In genomic region chr6:96649926-96650325, GRCh38 we compare ENCODE assay signal across 15 cellular contexts.
DNase-seq lines count a peak whose midpoint lies in the region; ATAC-seq, FAIRE-seq and TF ChIP-seq lines count a peak whose summit lies in the region.
"Had no signal": no experiment of that assay in that cellular context is flagged by ENCODE, and none has a peak within 500 bp of the region (broad histone marks: within the 10 kb centered on the region; RNA-seq: fewer than 3 reads in every experiment).

No MANE protein-coding gene starts in this region.

- SMC1A ChIA-PET in GM12878 (lab: Charles Lee; ENCODE audit: uncharacterized antibody, unreplicated experiment): interaction anchor here (1.3 to 3.4 kb wide), 2 partner anchors 8 to 19 kb away, joined by 4 to 17 read pairs; no protein-coding TSS in a partner anchor

- TF ChIP-seq EP300 in GM12878 (IDR thresholded peaks at IDR 0.05; ENCODE audit: borderline replicate concordance in 1 of 2, control insufficient read depth in 1 of 2, low read depth in 2 of 2, low read length in 2 of 2): no peak

- H3K36me3 ChIP-seq in GM12878 (ENCODE audit: control insufficient read depth in 2 of 2, insufficient read depth in 2 of 2, low read length in 1 of 2): no peaks in the 10 kb centered on the region
- H3K36me3 ChIP-seq: vagina had no signal

- H3K4me3 ChIP-seq in GM12878: no peak overlapping the region
- no peak overlapping the region for H3K4me3 ChIP-seq in dorsolateral prefrontal cortex
- H3K4me3 ChIP-seq: vagina had no signal

- POLR2A ChIA-PET in GM12878 (lab: Charles Lee): no interaction called here

- H3K27ac ChIP-seq in GM12878 (ENCODE audit: control insufficient read depth, insufficient read depth): no peak overlapping the region
- H3K27ac ChIP-seq in dorsolateral prefrontal cortex: no peak overlapping the region
- H3K27ac ChIP-seq: vagina had no signal

- no peaks in the 10 kb centered on the region for H4K20me1 ChIP-seq in GM12878 (ENCODE audit: control insufficient read depth, insufficient read depth)

- H2AFZ ChIP-seq in GM12878 (ENCODE audit: control insufficient read depth, low read depth, low read length): no peak overlapping the region

- RAD21 ChIA-PET in GM12878 (lab: Charles Lee; ENCODE audit: unreplicated experiment): no interaction called here

- peak; percentile 66 for FAIRE-seq in GM12878 (lab: Jason Lieb, UNC)
- FAIRE-seq: HTR-8/SVneo had no signal

- TF ChIP-seq CTCF in GM12878 (IDR thresholded peaks at IDR 0.05 in 2 of 3, conservative IDR thresholded peaks at IDR 0.05 in 1 of 3; ENCODE audit: control insufficient read depth in 2 of 3, extremely low read depth in 1 of 3, insufficient read depth in 1 of 3, low read depth in 3 of 3, low read length in 3 of 3): no peak
- no peak for TF ChIP-seq CTCF in dorsolateral prefrontal cortex (IDR thresholded peaks at IDR 0.05 in 54 of 56, conservative IDR thresholded peaks at IDR 0.05 in 2 of 56; ENCODE audit: low read depth in 1 of 56, partially characterized antibody in 56 of 56)

- H3K4me1 ChIP-seq in GM12878 (ENCODE audit: control insufficient read depth, insufficient read depth, low read length): peaks cover 7% of the 10 kb centered on the region
- H3K4me1 ChIP-seq: vagina had no signal

- intact Hi-C loops in GM12878 (cut with micrococcal nuclease; ENCODE audit: unreplicated experiment) (no loop called here), dorsolateral prefrontal cortex (cut with DNase I) (no loop called here)

- ATAC-seq in GM18868 (IDR thresholded peaks at IDR 0.05; ENCODE audit: unreplicated experiment): peak; percentile 87
- peak; percentile 83 for ATAC-seq in GM21576 (IDR thresholded peaks at IDR 0.05; ENCODE audit: unreplicated experiment)
- peak; percentile 62 for ATAC-seq in HG03064 (IDR thresholded peaks at IDR 0.05; ENCODE audit: low read depth, unreplicated experiment)
- ATAC-seq in GM12878: peak; percentile 77
- ATAC-seq: stimulated activated naive CD8-positive, alpha-beta T cell treated with anti-CD3 and anti-CD28 coated beads, Interleukin-15, amount 100 ng/mL, for 72 hours had no signal

- H3K9me3 ChIP-seq in GM12878 (replicated peaks; ENCODE audit: control insufficient read depth, insufficient read depth, low read length): no peaks in the 10 kb centered on the region
- H3K9me3 ChIP-seq: vagina had no signal

- peak overlapping the region; percentile 4 for H3K4me2 ChIP-seq in GM12878 (ENCODE audit: control insufficient read depth, insufficient read depth)

- H3K27me3 ChIP-seq in GM12878 (replicated peaks in 1 of 2; ENCODE audit: control insufficient read depth in 2 of 2, insufficient read depth in 2 of 2, low read length in 1 of 2): no peaks in the 10 kb centered on the region
- H3K27me3 ChIP-seq in dorsolateral prefrontal cortex: peaks cover 0 to 8% (median 0%) of the 10 kb centered on the region in 45 donors
- H3K27me3 ChIP-seq: vagina had no signal

- CTCF ChIA-PET in GM12878 (lab: Yijun Ruan, JAX): interaction anchor here (0.6 to 2.9 kb wide), 2 partner anchors 18 to 24 kb away, joined by 4 to 16 read pairs; no protein-coding TSS in a partner anchor

- H3K9ac ChIP-seq in GM12878 (ENCODE audit: control insufficient read depth, insufficient read depth, low read length): no peak overlapping the region

- no peak for TF ChIP-seq RAD21 in GM12878 (IDR thresholded peaks at IDR 0.05; ENCODE audit: insufficient read depth, low read depth, low read length)

- H3K79me2 ChIP-seq in GM12878 (ENCODE audit: control insufficient read depth, insufficient read depth, low read length): no peaks in the 10 kb centered on the region

- DNase-seq in GM12878 (ENCODE audit: low read depth, low spot score): no peak
- no peak for DNase-seq in AG08395 (ENCODE audit: low spot score)
- DNase-seq in central memory CD4-positive, alpha-beta T cell: no peak
- DNase-seq in dorsolateral prefrontal cortex: no peak
- DNase-seq: activated CD4-positive, alpha-beta T cell treated with anti-CD3 and anti-CD28 coated beads, Interleukin-2, amount 50 U/mL, for 4 hours; amniotic stem cell; HFFc6; islet precursor cell; SHP77 treated with DMSO at 0.1 percent for 48 hours; stimulated activated naive CD8-positive, alpha-beta T cell treated with anti-CD3 and anti-CD28 coated beads, Interleukin-15, amount 100 ng/mL, for 72 hours had no signal

- in situ Hi-C loops in GM12878 (cut with MboI): no loop called here

- TF ChIP-seq POLR2A in GM12878 (IDR thresholded peaks at IDR 0.05; ENCODE audit: low read depth, low read length): no peak

- WGBS in GM12878 (ENCODE audit: insufficient coverage, insufficient replicate concordance, low lambda C conversion rate, missing lambda C conversion rate): 1% methylated on average over 3 of the region's 3 CpGs

- BruUV-seq in GM12878 (replicated peaks; lab: Mats Ljungman, UMichigan): no TSS peak

TF ChIP-seq in GM12878, 131 proteins besides CTCF, POLR2A, EP300 and RAD21 (continues in another document):
- no peak for TF ChIP-seq EED (IDR thresholded peaks at IDR 0.05; ENCODE audit: low read depth)
- no peak for TF ChIP-seq SMARCA5 (IDR thresholded peaks at IDR 0.05)
- no peak for TF ChIP-seq ZBTB11 (CRISPR knock-in tag; IDR thresholded peaks at IDR 0.05)
- TF ChIP-seq ZBTB4 (CRISPR knock-in tag; IDR thresholded peaks at IDR 0.05): no peak
- TF ChIP-seq MEF2A (IDR thresholded peaks at IDR 0.05; ENCODE audit: insufficient read depth, low read depth, low read length): peak; percentile 81
- TF ChIP-seq JUNB (IDR thresholded peaks at IDR 0.05): peak; percentile 52
